In genomic region chr1:87473203-87473661, GRCh38 we compare ENCODE assay signal across 1 cellular context.
TF ChIP-seq lines count a peak whose summit lies in the region.

No MANE protein-coding gene starts in this region.

TF ChIP-seq in SK-N-SH treated with all-trans-retinoic acid at 6 μM for 48 hours, 23 proteins besides CTCF, POLR2A, EP300 and RAD21 (continued from another document):
- TF ChIP-seq PATZ1 (CRISPR knock-in tag; IDR thresholded peaks at IDR 0.05; ENCODE audit: borderline replicate concordance) (no peak), CSRNP3 (CRISPR knock-in tag; IDR thresholded peaks at IDR 0.05) (no peak), PPARA (CRISPR knock-in tag; IDR thresholded peaks at IDR 0.05; ENCODE audit: borderline replicate concordance) (no peak), ZFP30 (CRISPR knock-in tag; IDR thresholded peaks at IDR 0.05) (no peak), GLIS3 (CRISPR knock-in tag; IDR thresholded peaks at IDR 0.05) (no peak), SNAI2 (CRISPR knock-in tag; IDR thresholded peaks at IDR 0.05) (no peak)
